In genomic region chr9:121303456-121304451, GRCh38 we compare ENCODE assay signal across 20 cellular contexts. TPM values are rescaled to one million over a fixed set of nuclear protein-coding genes. Genes with fewer than 3 reads are reported as not detected.
DNase-seq lines count a peak whose midpoint lies in the region; ATAC-seq and TF ChIP-seq lines count a peak whose summit lies in the region.
"Had no signal": no experiment of that assay in that cellular context is flagged by ENCODE, and none has a peak within 500 bp of the region (broad histone marks: within the 10 kb centered on the region; RNA-seq: fewer than 3 reads in every experiment).

No MANE protein-coding gene starts in this region.

- H3K36me3 ChIP-seq in upper lobe of left lung (peaks cover 0 to 68% (median 34%) of the 10 kb centered on the region in 4 donors), A673 (ENCODE audit: insufficient read depth, low read length, poor library complexity, severe bottlenecking) (no peaks in the 10 kb centered on the region)

- WGBS in upper lobe of left lung, 2 donors, result 79 to 92% methylated on average over 3 of the region's 3 CpGs

- H3K27ac ChIP-seq in coronary artery (peak overlapping the region; percentile 40 to 97), upper lobe of left lung (peak overlapping the region in 3 of 4 donors; percentile 38 to 60 (median 57)), A673 (ENCODE audit: low read depth, low read length, poor library complexity, severe bottlenecking) (no peak overlapping the region)
- H3K27ac ChIP-seq: BLaER1 had no signal

- peak in 1 of 4 donors; percentile 20 for TF ChIP-seq EP300 in upper lobe of left lung (IDR thresholded peaks at IDR 0.05)

- H3K4me3 ChIP-seq in coronary artery (peak overlapping the region; percentile 75), upper lobe of left lung (no peak overlapping the region), A673 (ENCODE audit: low read depth, low read length, poor library complexity, severe bottlenecking) (no peak overlapping the region)
- H3K4me3 ChIP-seq: BLaER1, testis had no signal

- CTCF ChIA-PET in A673 (lab: Charles Lee), result no interaction called here

- no peaks in the 10 kb centered on the region for H3K27me3 ChIP-seq in upper lobe of left lung
- no peaks in the 10 kb centered on the region for H3K27me3 ChIP-seq in A673 (replicated peaks; ENCODE audit: insufficient read depth, low read depth, low read length, poor library complexity)
- H3K27me3 ChIP-seq: BLaER1, testis had no signal

- ATAC-seq in left ventricle myocardium superior (no peak), sciatic nerve (no peak), upper lobe of left lung (ENCODE audit: low FRiP score in 2 of 2) (peak in 1 of 2 donors; percentile 66), GM21737 (IDR thresholded peaks at IDR 0.05; ENCODE audit: unreplicated experiment) (no peak)
- ATAC-seq: activated CD8-positive, alpha-beta memory T cell treated with anti-CD3 and anti-CD28 coated beads, Interleukin-2, amount 10 ng/mL, durations not matched to agents 7 days and 5 days had no signal

- peaks cover 27 to 47% (median 37%) of the 10 kb centered on the region in 4 donors for H3K4me1 ChIP-seq in upper lobe of left lung
- peaks cover 11% of the 10 kb centered on the region for H3K4me1 ChIP-seq in A673 (ENCODE audit: insufficient read depth, low read length, poor library complexity, severe bottlenecking)

- no peak for DNase-seq in coronary artery (ENCODE audit: low spot score)
- DNase-seq in left ventricle myocardium superior, result peak; percentile 39
- DNase-seq in sciatic nerve (ENCODE audit: low spot score), result peak; percentile 48
- DNase-seq in upper lobe of left lung, result peak in 1 of 2 donors; percentile 77
- no peak for DNase-seq in NOMO-1 treated with DMSO at 0.1 percent for 48 hours (lab: John Stamatoyannopoulos, UW; ENCODE audit: unreplicated experiment)
- no peak for DNase-seq in A673 (ENCODE audit: low spot score)
- DNase-seq in NCI-H345 (lab: John Stamatoyannopoulos, UW), result no peak
- DNase-seq: activated CD8-positive, alpha-beta memory T cell treated with anti-CD3 and anti-CD28 coated beads, Interleukin-2, amount 10 ng/mL, durations not matched to agents 7 days and 5 days; amniotic stem cell; cerebellar nuclear complex; GF-D8; GOT3; immature natural killer cell; Karpas-422; NCI-H1105; SK-N-SH; T1000; testis had no signal

- H3K9me3 ChIP-seq in upper lobe of left lung, result no peaks in the 10 kb centered on the region
- no peaks in the 10 kb centered on the region for H3K9me3 ChIP-seq in A673 (ENCODE audit: low read depth, low read length, poor library complexity, severe bottlenecking)
- H3K9me3 ChIP-seq: BLaER1, SK-N-SH, testis had no signal

- TF ChIP-seq CTCF in coronary artery (IDR thresholded peaks at IDR 0.05), result no peak
- no peak for TF ChIP-seq CTCF in upper lobe of left lung (IDR thresholded peaks at IDR 0.05)
- TF ChIP-seq CTCF in A673 (conservative IDR thresholded peaks at IDR 0.05; ENCODE audit: low read depth, low read length), result no peak

- BruUV-seq in A673 (replicated peaks; lab: Mats Ljungman, UMichigan), result no TSS peak

- POLR2A ChIA-PET in A673 (lab: Charles Lee; ENCODE audit: low non-redundant PET), result no interaction called here

- TF ChIP-seq POLR2A in upper lobe of left lung (IDR thresholded peaks at IDR 0.05), result no peak

- intact Hi-C loops in left ventricle myocardium superior (cut with micrococcal nuclease) (loop anchor here (10.0 kb wide), 1 partner anchor 89 kb away; no protein-coding TSS in a partner anchor), sciatic nerve (cut with DNase I) (no loop called here), A673 (cut with micrococcal nuclease; ENCODE audit: unreplicated experiment) (no loop called here)

RNA-seq across cellular contexts. Expression of gene GSN, which starts 35.8 kb away (rescaled TPM):
- total RNA-seq in left ventricle myocardium superior (717 TPM), sciatic nerve (1,757 TPM), upper lobe of left lung (100 to 1,000 TPM; 217 to 935 (median 648) TPM), A673 (2021) (28.4 and 43.7 TPM in 2 replicates)

Comparison
In these comparisons a context has a peak if more than half of its experiments do, and no peak if none do; other contexts are left out.
1. DNase-seq: peak in left ventricle myocardium superior (single experiment) and sciatic nerve (single experiment); none in coronary artery (single experiment), NOMO-1 treated with DMSO at 0.1 percent for 48 hours (single experiment), A673 (single experiment) and NCI-H345 (single experiment).